In the genomic region with DNA sequence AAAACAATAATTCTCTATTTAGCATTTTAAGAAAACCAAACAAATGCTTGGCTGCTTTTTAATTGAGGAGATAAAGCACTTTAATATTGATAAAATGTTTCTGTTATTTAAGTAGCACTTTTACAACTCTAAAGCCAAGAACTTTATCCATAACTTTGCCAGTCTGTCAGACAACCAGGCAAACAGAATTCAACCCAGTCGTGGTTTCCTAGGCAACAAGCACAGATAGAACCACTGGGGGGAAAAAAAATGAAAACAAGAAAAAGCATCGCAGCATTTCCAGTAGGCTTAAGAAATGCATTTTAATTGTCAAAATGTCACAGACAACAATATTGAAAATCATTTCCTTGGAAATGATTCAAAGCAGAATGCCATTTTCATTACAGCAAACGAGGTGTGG, we compare ENCODE assay signal across 24 cellular contexts.
DNase-seq lines count a peak whose midpoint lies in the region; FAIRE-seq and TF ChIP-seq lines count a peak whose summit lies in the region.
"Had no signal": no experiment of that assay in that cellular context is flagged by ENCODE, and none has a peak within 500 bp of the region (broad histone marks: within the 10 kb centered on the region; RNA-seq: fewer than 3 reads in every experiment).

No MANE protein-coding gene starts in this region.

- H3K9ac ChIP-seq in astrocyte (ENCODE audit: low read length): no peak overlapping the region
- H3K9ac ChIP-seq: KMS-11, parathyroid adenoma had no signal

- peaks cover 25% of the 10 kb centered on the region for H3K4me1 Mint-ChIP-seq in astrocyte (ENCODE audit: low read depth, unreplicated experiment)
- H3K4me1 Mint-ChIP-seq: activated CD4-positive, alpha-beta T cell treated with anti-CD3 and anti-CD28 coated beads, Interleukin-2, amount 10 ng/mL, durations not matched to agents 24 days and 14 days; immature natural killer cell; naive B cell had no signal

- no peak for FAIRE-seq in astrocyte (lab: Jason Lieb, UNC)
- FAIRE-seq: small intestine, TTC549 had no signal

- no peaks in the 10 kb centered on the region for H3K9me3 Mint-ChIP-seq in astrocyte (ENCODE audit: unreplicated experiment)
- H3K9me3 Mint-ChIP-seq: activated CD4-positive, alpha-beta T cell treated with anti-CD3 and anti-CD28 coated beads, Interleukin-2, amount 10 ng/mL, durations not matched to agents 24 days and 14 days; immature natural killer cell; naive B cell had no signal

- no peaks in the 10 kb centered on the region for H4K20me1 ChIP-seq in astrocyte (ENCODE audit: insufficient read depth, low read length)

- TF ChIP-seq CTCF in astrocyte (IDR thresholded peaks at IDR 0.05; ENCODE audit: insufficient read depth, low read depth, low read length): no peak
- TF ChIP-seq CTCF in sigmoid colon (IDR thresholded peaks at IDR 0.05): no peak
- TF ChIP-seq CTCF in left ventricle myocardium inferior (IDR thresholded peaks at IDR 0.05; ENCODE audit: borderline replicate concordance): no peak

- WGBS in sigmoid colon, 2 donors: 77 to 88% methylated on average over 3 of the region's 3 CpGs

- H3K27me3 Mint-ChIP-seq in astrocyte (ENCODE audit: low read depth, unreplicated experiment): no peaks in the 10 kb centered on the region
- H3K27me3 Mint-ChIP-seq: activated CD4-positive, alpha-beta T cell treated with anti-CD3 and anti-CD28 coated beads, Interleukin-2, amount 10 ng/mL, durations not matched to agents 24 days and 14 days; naive B cell had no signal

- no peak for TF ChIP-seq EP300 in sigmoid colon (IDR thresholded peaks at IDR 0.05)

- H3K27me3 ChIP-seq in astrocyte (ENCODE audit: insufficient read depth, low read length): no peaks in the 10 kb centered on the region
- no peaks in the 10 kb centered on the region for H3K27me3 ChIP-seq in sigmoid colon
- H3K27me3 ChIP-seq in left ventricle myocardium inferior (ENCODE audit: low read depth): no peaks in the 10 kb centered on the region
- H3K27me3 ChIP-seq: heart right ventricle, uterus had no signal

- H3K4me3 ChIP-seq in astrocyte (ENCODE audit: insufficient read depth, low read depth, low read length) (no peak overlapping the region), sigmoid colon (no peak overlapping the region), left ventricle myocardium inferior (no peak overlapping the region)
- H3K4me3 ChIP-seq: heart right ventricle, lung, uterus had no signal

- peak overlapping the region; percentile 21 for H3K27ac Mint-ChIP-seq in astrocyte (ENCODE audit: unreplicated experiment)
- H3K27ac Mint-ChIP-seq: activated CD4-positive, alpha-beta T cell treated with anti-CD3 and anti-CD28 coated beads, Interleukin-2, amount 10 ng/mL, durations not matched to agents 24 days and 14 days; immature natural killer cell; naive B cell had no signal

- H3K79me2 ChIP-seq in astrocyte (ENCODE audit: insufficient read depth, low read length): no peaks in the 10 kb centered on the region

- intact Hi-C loops in sigmoid colon (cut with DNase I): no loop called here
- intact Hi-C loops in left ventricle myocardium inferior (cut with micrococcal nuclease): no loop called here

- H3K9me3 ChIP-seq in astrocyte (ENCODE audit: insufficient read depth, low read depth, low read length) (no peaks in the 10 kb centered on the region), sigmoid colon (no peaks in the 10 kb centered on the region), left ventricle myocardium inferior (replicated peaks) (no peaks in the 10 kb centered on the region)
- H3K9me3 ChIP-seq: heart right ventricle, uterus had no signal

- H3K4me2 ChIP-seq in astrocyte (ENCODE audit: low read length): no peak overlapping the region
- H3K4me2 ChIP-seq: KMS-11 had no signal

- H3K36me3 ChIP-seq in astrocyte (ENCODE audit: insufficient read depth, low read length) (no peaks in the 10 kb centered on the region), sigmoid colon (no peaks in the 10 kb centered on the region), left ventricle myocardium inferior (no peaks in the 10 kb centered on the region)
- H3K36me3 ChIP-seq: heart right ventricle, uterus had no signal

- H3K36me3 Mint-ChIP-seq in astrocyte (ENCODE audit: low read depth, unreplicated experiment): no peaks in the 10 kb centered on the region
- H3K36me3 Mint-ChIP-seq: immature natural killer cell, naive B cell had no signal

- DNase-seq in COR-L47 (lab: John Stamatoyannopoulos, UW) (peak; percentile 25), NCI-H1417 treated with DMSO at 0.1 percent for 48 hours (lab: John Stamatoyannopoulos, UW) (peak; percentile 20), astrocyte (ENCODE audit: low read depth) (peak; percentile 6), myocyte (ENCODE audit: low read depth) (peak; percentile 14), sigmoid colon (no peak), left ventricle myocardium inferior (no peak)
- no peak for DNase-seq in stimulated activated CD8-positive, alpha-beta memory T cell treated with anti-CD3 and anti-CD28 coated beads, Interleukin-4, amount 100 ng/mL, for 48 hours
- DNase-seq: activated CD4-positive, alpha-beta T cell treated with anti-CD3 and anti-CD28 coated beads, Interleukin-2, amount 10 ng/mL, durations not matched to agents 24 days and 14 days; activated CD8-positive, alpha-beta memory T cell treated with anti-CD3 and anti-CD28 coated beads, Interleukin-2, amount 50 U/mL, for 48 hours; activated gamma-delta T cell treated with Interleukin-2 at 50 U/mL for 16 hours; AML-193; amniotic stem cell; effector CD4-positive, alpha-beta T cell; heart right ventricle; immature natural killer cell; naive B cell; NCI-H1694; small intestine; substantia nigra; uterus had no signal

- H3K27ac ChIP-seq in astrocyte (ENCODE audit: low read depth, low read length) (no peak overlapping the region), sigmoid colon (no peak overlapping the region), left ventricle myocardium inferior (replicated peaks) (no peak overlapping the region)
- H3K27ac ChIP-seq: heart right ventricle, KMS-11, parathyroid adenoma, uterus had no signal

- H3K4me3 Mint-ChIP-seq in astrocyte (ENCODE audit: unreplicated experiment): no peak overlapping the region
- H3K4me3 Mint-ChIP-seq: activated CD4-positive, alpha-beta T cell treated with anti-CD3 and anti-CD28 coated beads, Interleukin-2, amount 10 ng/mL, durations not matched to agents 24 days and 14 days; immature natural killer cell; naive B cell had no signal

- no peaks in the 10 kb centered on the region for H3K4me1 ChIP-seq in astrocyte (ENCODE audit: insufficient read depth, low read length)
- peaks cover 0 to 20% (median 4%) of the 10 kb centered on the region in 4 donors for H3K4me1 ChIP-seq in sigmoid colon
- H3K4me1 ChIP-seq in left ventricle myocardium inferior: peaks cover 10% of the 10 kb centered on the region
- H3K4me1 ChIP-seq: parathyroid adenoma had no signal

- no peak for TF ChIP-seq POLR2A in sigmoid colon (IDR thresholded peaks at IDR 0.05)

- H2AFZ ChIP-seq in astrocyte (ENCODE audit: low read depth, low read length): no peak overlapping the region
- H2AFZ ChIP-seq: parathyroid adenoma had no signal

Comparison
In these comparisons a context has a peak if more than half of its experiments do, and no peak if none do; other contexts are left out.
1. DNase-seq: peak in COR-L47 (single experiment), NCI-H1417 treated with DMSO at 0.1 percent for 48 hours (single experiment), astrocyte (single experiment) and myocyte (single experiment); none in stimulated activated CD8-positive, alpha-beta memory T cell treated with anti-CD3 and anti-CD28 coated beads, Interleukin-4, amount 100 ng/mL, for 48 hours (single experiment), sigmoid colon (single experiment) and left ventricle myocardium inferior (single experiment).